Comparison of ENCODE assay signal across 12 cellular contexts in the genomic region with DNA sequence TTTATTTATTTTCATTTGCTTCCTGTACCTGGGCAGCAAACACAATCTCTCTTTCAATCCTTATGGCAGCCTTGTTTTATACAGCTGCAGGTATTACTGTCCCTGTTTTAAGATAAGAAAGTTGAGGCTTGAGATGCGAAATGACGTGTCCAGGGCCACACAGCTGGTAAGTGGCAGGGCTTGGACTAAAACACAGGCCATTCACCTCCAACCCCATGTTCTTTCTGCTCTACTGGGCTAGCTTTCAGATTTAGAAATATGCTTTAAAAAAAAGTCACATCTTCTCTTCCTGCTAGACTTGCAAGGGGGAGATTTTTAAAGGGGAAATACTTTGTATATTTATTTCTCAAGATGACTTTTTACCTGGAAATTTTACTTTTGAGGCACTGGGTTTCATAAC.
A peak's percentile ranks its signal among the peaks of the same experiment; 100 is the strongest.
DNase-seq lines count a peak whose midpoint lies in the region; ATAC-seq and TF ChIP-seq lines count a peak whose summit lies in the region.
"Had no signal": no experiment of that assay in that cellular context is flagged by ENCODE, and none has a peak within 500 bp of the region (broad histone marks: within the 10 kb centered on the region; RNA-seq: fewer than 3 reads in every experiment).

No MANE protein-coding gene starts in this region.

- H3K4me1 Mint-ChIP-seq in activated B cell treated with CpG ODN at 0.5 μM for 24 hours: peaks cover 10% of the 10 kb centered on the region
- H3K4me1 Mint-ChIP-seq: GM23338 had no signal

- no peak overlapping the region for H3K27ac Mint-ChIP-seq in activated B cell treated with CpG ODN at 0.5 μM for 24 hours
- H3K27ac Mint-ChIP-seq: GM23338 had no signal

- POLR2A ChIA-PET in activated B cell treated with CpG ODN at 0.5 μM for 24 hours (lab: Charles Lee): no interaction called here

- TF ChIP-seq CTCF in activated B cell treated with CpG ODN at 0.5 μM for 24 hours (IDR thresholded peaks at IDR 0.05): no peak

- H3K9me3 Mint-ChIP-seq in activated B cell treated with CpG ODN at 0.5 μM for 24 hours: no peaks in the 10 kb centered on the region
- H3K9me3 Mint-ChIP-seq: GM23338 had no signal

- ATAC-seq in GM18508 (IDR thresholded peaks at IDR 0.05; ENCODE audit: insufficient read depth, unreplicated experiment): peak; percentile 91
- peak; percentile 83 for ATAC-seq in GM19467 (IDR thresholded peaks at IDR 0.05; ENCODE audit: unreplicated experiment)
- ATAC-seq in HG02973 (IDR thresholded peaks at IDR 0.05; ENCODE audit: unreplicated experiment): peak; percentile 97
- ATAC-seq in activated B cell treated with CpG ODN at 0.5 μM for 24 hours (ENCODE audit: low read depth): peak; percentile 34
- ATAC-seq: GM23338, Panc1 had no signal

- DNase-seq in activated B cell treated with CpG ODN at 0.5 μM for 24 hours (no peak), COLO668 (lab: John Stamatoyannopoulos, UW; ENCODE audit: unreplicated experiment) (no peak), SHP77 treated with DMSO at 0.1 percent for 48 hours (lab: John Stamatoyannopoulos, UW) (no peak)
- DNase-seq in activated CD8-positive, alpha-beta memory T cell treated with anti-CD3 and anti-CD28 coated beads, Interleukin-2, amount 50 U/mL, for 4 hours: no peak
- no peak for DNase-seq in stimulated activated CD4-positive, alpha-beta T cell treated with anti-CD3 and anti-CD28 coated beads, Interleukin-4, amount 100 ng/mL, for 24 hours
- DNase-seq: Caco-2, islet precursor cell had no signal

- CTCF ChIA-PET in activated B cell treated with CpG ODN at 0.5 μM for 24 hours (lab: Charles Lee): no interaction called here

- no peaks in the 10 kb centered on the region for H3K27me3 Mint-ChIP-seq in activated B cell treated with CpG ODN at 0.5 μM for 24 hours

- H3K4me3 Mint-ChIP-seq in activated B cell treated with CpG ODN at 0.5 μM for 24 hours: no peak overlapping the region
- H3K4me3 Mint-ChIP-seq: GM23338 had no signal

- peaks cover 62% of the 10 kb centered on the region for H3K36me3 Mint-ChIP-seq in activated B cell treated with CpG ODN at 0.5 μM for 24 hours (ENCODE audit: low read depth)

- intact Hi-C loops in activated B cell treated with CpG ODN at 0.5 μM for 24 hours (cut with micrococcal nuclease): no loop called here

Comparison
In these comparisons a context has a peak if more than half of its experiments do, and no peak if none do; other contexts are left out.
1. ATAC-seq: peak in every context shown above with its lines; median percentile 97 in HG02973; 91 in GM18508; 83 in GM19467; 34 in activated B cell treated with CpG ODN at 0.5 μM for 24 hours.